Comparison of ENCODE assay signal across 1 cellular context in the genomic region with DNA sequence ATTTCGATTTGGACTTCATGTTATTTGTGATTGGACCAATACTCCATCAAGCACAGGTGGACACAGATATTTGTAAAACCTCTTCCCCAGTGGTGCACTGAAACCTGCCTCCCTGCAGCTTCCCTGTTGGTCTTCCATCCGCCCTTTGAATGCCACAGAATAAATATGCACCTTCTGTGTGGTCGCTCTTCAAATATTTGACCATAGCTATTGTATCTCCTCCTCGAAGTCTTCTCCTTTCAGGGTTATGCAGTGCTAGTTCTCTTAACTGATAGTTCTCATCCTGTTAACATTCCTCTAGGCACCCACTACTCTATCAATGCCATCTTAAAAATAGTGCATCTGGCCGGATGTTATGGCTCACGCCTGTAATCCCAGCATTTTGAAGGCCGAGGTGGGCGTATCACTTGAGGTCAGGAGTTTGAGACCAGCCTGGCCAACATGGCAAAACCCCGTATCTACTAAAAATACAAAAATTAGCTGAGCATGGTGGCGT.
A peak's percentile ranks its signal among the peaks of the same experiment; 100 is the strongest.
TF ChIP-seq lines count a peak whose summit lies in the region.

No MANE protein-coding gene starts in this region.

TF ChIP-seq in HepG2, 621 proteins besides CTCF, POLR2A, EP300 and RAD21 (continued from another document and continues in another):
- TF ChIP-seq, protein P1, sequence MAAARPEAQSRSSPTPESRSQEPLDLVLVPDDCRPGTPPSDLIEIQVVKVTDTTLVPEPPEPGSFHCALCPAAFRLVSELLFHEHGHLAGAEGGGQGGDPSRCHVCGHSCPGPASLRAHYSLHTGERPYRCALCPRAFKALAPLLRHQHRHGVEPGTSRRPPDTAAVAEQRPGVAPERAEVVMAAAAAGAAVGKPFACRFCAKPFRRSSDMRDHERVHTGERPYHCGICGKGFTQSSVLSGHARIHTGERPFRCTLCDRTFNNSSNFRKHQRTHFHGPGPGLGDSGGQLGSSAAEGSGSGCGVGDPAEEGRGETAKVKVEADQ (CRISPR knock-in tag; IDR thresholded peaks at IDR 0.05; ENCODE audit: borderline replicate concordance): no peak
- TF ChIP-seq MIER2 (CRISPR knock-in tag; IDR thresholded peaks at IDR 0.05) (peak; percentile 87), ZNF329 (CRISPR knock-in tag; IDR thresholded peaks at IDR 0.05; ENCODE audit: low read depth) (no peak), ZNF773 (CRISPR knock-in tag; IDR thresholded peaks at IDR 0.05; ENCODE audit: borderline replicate concordance) (no peak), JDP2 (CRISPR knock-in tag; IDR thresholded peaks at IDR 0.05; ENCODE audit: borderline replicate concordance) (no peak; the same call in 1 of the 2 replicates), ZC3H13 (CRISPR knock-in tag; IDR thresholded peaks at IDR 0.05) (0 out of 2 replicates have a peak, but pooled peaks have one; percentile 12), ZBTB33 (CRISPR knock-in tag; IDR thresholded peaks at IDR 0.05) (peak; percentile 38; the same call in 1 of the 2 replicates), BORCS8-MEF2B (CRISPR knock-in tag; IDR thresholded peaks at IDR 0.05) (peak; percentile 59; the same call in 1 of the 2 replicates), ATF3 (CRISPR knock-in tag; IDR thresholded peaks at IDR 0.05) (peak; percentile 60; the same call in 1 of the 2 replicates), ZNF768 (CRISPR knock-in tag; IDR thresholded peaks at IDR 0.05) (no peak), GLI4 (CRISPR knock-in tag; IDR thresholded peaks at IDR 0.05; ENCODE audit: borderline replicate concordance) (no peak), ZNF432 (CRISPR knock-in tag; IDR thresholded peaks at IDR 0.05; ENCODE audit: borderline replicate concordance) (no peak), SNAPC4 (CRISPR knock-in tag; IDR thresholded peaks at IDR 0.05) (peak; percentile 81; the same call in 1 of the 2 replicates), REL (CRISPR knock-in tag; conservative IDR thresholded peaks at IDR 0.05) (no peak), SUZ12 (IDR thresholded peaks at IDR 0.05; ENCODE audit: low read depth, low read length) (no peak), KDM4B (CRISPR knock-in tag; IDR thresholded peaks at IDR 0.05) (peak; percentile 90; the same call in 1 of the 2 replicates), RNF2 (conservative IDR thresholded peaks at IDR 0.05; ENCODE audit: low read depth) (no peak), NBN (conservative IDR thresholded peaks at IDR 0.05) (no peak), ZNF549 (CRISPR knock-in tag; IDR thresholded peaks at IDR 0.05) (no peak), ZNF431 (CRISPR knock-in tag; IDR thresholded peaks at IDR 0.05; ENCODE audit: borderline replicate concordance, low read depth) (no peak; the same call in 1 of the 2 replicates), DR1 (CRISPR knock-in tag; IDR thresholded peaks at IDR 0.05) (no peak), RXRA (CRISPR knock-in tag; IDR thresholded peaks at IDR 0.05) (peak; percentile 77; the same call in 1 of the 2 replicates), ZNF234 (CRISPR knock-in tag; conservative IDR thresholded peaks at IDR 0.05) (no peak), YEATS4 (CRISPR knock-in tag; IDR thresholded peaks at IDR 0.05; ENCODE audit: borderline replicate concordance) (no peak), CREB1 (IDR thresholded peaks at IDR 0.05) (no peak), CREB1 (CRISPR knock-in tag; IDR thresholded peaks at IDR 0.05) (peak; percentile 73), ZFP36L2 (CRISPR knock-in tag; IDR thresholded peaks at IDR 0.05) (no peak), ZNF18 (CRISPR knock-in tag; IDR thresholded peaks at IDR 0.05; ENCODE audit: insufficient replicate concordance) (no peak), ZNF337 (CRISPR knock-in tag; IDR thresholded peaks at IDR 0.05; ENCODE audit: borderline replicate concordance, low read depth) (peak; percentile 61; the same call in 1 of the 2 replicates), HDAC6 (IDR thresholded peaks at IDR 0.05; ENCODE audit: low read depth, low read length) (no peak), ZMYM2 (CRISPR knock-in tag; IDR thresholded peaks at IDR 0.05) (peak; percentile 86), AGO1 (IDR thresholded peaks at IDR 0.05; ENCODE audit: low read depth, low read length, poor library complexity, severe bottlenecking) (no peak), ZNF121 (CRISPR knock-in tag; IDR thresholded peaks at IDR 0.05) (no peak), ZNF567 (CRISPR knock-in tag; IDR thresholded peaks at IDR 0.05; ENCODE audit: borderline replicate concordance) (0 out of 2 replicates have a peak, but pooled peaks have one; percentile 48), XRCC5 (optimal IDR thresholded peaks at IDR 0.05; ENCODE audit: low read length) (no peak)
- TF ChIP-seq, protein P2, sequence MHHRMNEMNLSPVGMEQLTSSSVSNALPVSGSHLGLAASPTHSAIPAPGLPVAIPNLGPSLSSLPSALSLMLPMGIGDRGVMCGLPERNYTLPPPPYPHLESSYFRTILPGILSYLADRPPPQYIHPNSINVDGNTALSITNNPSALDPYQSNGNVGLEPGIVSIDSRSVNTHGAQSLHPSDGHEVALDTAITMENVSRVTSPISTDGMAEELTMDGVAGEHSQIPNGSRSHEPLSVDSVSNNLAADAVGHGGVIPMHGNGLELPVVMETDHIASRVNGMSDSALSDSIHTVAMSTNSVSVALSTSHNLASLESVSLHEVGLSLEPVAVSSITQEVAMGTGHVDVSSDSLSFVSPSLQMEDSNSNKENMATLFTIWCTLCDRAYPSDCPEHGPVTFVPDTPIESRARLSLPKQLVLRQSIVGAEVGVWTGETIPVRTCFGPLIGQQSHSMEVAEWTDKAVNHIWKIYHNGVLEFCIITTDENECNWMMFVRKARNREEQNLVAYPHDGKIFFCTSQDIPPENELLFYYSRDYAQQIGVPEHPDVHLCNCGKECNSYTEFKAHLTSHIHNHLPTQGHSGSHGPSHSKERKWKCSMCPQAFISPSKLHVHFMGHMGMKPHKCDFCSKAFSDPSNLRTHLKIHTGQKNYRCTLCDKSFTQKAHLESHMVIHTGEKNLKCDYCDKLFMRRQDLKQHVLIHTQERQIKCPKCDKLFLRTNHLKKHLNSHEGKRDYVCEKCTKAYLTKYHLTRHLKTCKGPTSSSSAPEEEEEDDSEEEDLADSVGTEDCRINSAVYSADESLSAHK (CRISPR knock-in tag; IDR thresholded peaks at IDR 0.05; ENCODE audit: borderline replicate concordance): no peak
- TF ChIP-seq, protein P3, sequence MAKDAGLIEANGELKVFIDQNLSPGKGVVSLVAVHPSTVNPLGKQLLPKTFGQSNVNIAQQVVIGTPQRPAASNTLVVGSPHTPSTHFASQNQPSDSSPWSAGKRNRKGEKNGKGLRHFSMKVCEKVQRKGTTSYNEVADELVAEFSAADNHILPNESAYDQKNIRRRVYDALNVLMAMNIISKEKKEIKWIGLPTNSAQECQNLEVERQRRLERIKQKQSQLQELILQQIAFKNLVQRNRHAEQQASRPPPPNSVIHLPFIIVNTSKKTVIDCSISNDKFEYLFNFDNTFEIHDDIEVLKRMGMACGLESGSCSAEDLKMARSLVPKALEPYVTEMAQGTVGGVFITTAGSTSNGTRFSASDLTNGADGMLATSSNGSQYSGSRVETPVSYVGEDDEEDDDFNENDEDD (CRISPR knock-in tag; IDR thresholded peaks at IDR 0.05; ENCODE audit: borderline replicate concordance): no peak; the same call in 1 of the 2 replicates
- TF ChIP-seq, protein P4, sequence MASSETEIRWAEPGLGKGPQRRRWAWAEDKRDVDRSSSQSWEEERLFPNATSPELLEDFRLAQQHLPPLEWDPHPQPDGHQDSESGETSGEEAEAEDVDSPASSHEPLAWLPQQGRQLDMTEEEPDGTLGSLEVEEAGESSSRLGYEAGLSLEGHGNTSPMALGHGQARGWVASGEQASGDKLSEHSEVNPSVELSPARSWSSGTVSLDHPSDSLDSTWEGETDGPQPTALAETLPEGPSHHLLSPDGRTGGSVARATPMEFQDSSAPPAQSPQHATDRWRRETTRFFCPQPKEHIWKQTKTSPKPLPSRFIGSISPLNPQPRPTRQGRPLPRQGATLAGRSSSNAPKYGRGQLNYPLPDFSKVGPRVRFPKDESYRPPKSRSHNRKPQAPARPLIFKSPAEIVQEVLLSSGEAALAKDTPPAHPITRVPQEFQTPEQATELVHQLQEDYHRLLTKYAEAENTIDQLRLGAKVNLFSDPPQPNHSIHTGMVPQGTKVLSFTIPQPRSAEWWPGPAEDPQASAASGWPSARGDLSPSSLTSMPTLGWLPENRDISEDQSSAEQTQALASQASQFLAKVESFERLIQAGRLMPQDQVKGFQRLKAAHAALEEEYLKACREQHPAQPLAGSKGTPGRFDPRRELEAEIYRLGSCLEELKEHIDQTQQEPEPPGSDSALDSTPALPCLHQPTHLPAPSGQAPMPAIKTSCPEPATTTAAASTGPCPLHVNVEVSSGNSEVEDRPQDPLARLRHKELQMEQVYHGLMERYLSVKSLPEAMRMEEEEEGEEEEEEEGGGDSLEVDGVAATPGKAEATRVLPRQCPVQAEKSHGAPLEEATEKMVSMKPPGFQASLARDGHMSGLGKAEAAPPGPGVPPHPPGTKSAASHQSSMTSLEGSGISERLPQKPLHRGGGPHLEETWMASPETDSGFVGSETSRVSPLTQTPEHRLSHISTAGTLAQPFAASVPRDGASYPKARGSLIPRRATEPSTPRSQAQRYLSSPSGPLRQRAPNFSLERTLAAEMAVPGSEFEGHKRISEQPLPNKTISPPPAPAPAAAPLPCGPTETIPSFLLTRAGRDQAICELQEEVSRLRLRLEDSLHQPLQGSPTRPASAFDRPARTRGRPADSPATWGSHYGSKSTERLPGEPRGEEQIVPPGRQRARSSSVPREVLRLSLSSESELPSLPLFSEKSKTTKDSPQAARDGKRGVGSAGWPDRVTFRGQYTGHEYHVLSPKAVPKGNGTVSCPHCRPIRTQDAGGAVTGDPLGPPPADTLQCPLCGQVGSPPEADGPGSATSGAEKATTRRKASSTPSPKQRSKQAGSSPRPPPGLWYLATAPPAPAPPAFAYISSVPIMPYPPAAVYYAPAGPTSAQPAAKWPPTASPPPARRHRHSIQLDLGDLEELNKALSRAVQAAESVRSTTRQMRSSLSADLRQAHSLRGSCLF (CRISPR knock-in tag; IDR thresholded peaks at IDR 0.05; ENCODE audit: borderline replicate concordance): no peak
- TF ChIP-seq, protein P5, sequence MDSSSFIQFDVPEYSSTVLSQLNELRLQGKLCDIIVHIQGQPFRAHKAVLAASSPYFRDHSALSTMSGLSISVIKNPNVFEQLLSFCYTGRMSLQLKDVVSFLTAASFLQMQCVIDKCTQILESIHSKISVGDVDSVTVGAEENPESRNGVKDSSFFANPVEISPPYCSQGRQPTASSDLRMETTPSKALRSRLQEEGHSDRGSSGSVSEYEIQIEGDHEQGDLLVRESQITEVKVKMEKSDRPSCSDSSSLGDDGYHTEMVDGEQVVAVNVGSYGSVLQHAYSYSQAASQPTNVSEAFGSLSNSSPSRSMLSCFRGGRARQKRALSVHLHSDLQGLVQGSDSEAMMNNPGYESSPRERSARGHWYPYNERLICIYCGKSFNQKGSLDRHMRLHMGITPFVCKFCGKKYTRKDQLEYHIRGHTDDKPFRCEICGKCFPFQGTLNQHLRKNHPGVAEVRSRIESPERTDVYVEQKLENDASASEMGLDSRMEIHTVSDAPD (CRISPR knock-in tag; IDR thresholded peaks at IDR 0.05): peak; percentile 95
